ENCODE assay signal across 8 cellular contexts in genomic region chr22:40951795-40952602, GRCh38. TPM values are rescaled to one million over a fixed set of nuclear protein-coding genes. Genes with fewer than 3 reads are reported as not detected.
A peak's percentile ranks its signal among the peaks of the same experiment; 100 is the strongest.
DNase-seq lines count a peak whose midpoint lies in the region; TF ChIP-seq lines count a peak whose summit lies in the region.

No MANE protein-coding gene starts in this region.

- TF ChIP-seq RAD21 in liver (IDR thresholded peaks at IDR 0.05), result no peak

- H3K4me3 ChIP-seq in CD8-positive, alpha-beta memory T cell (ENCODE audit: low read length), result peak overlapping the region; percentile 62
- H3K4me3 ChIP-seq in adrenal gland (peak overlapping the region; percentile 16 to 77 (median 48)), liver (ENCODE audit: low read depth in 1 of 3, low read length in 3 of 3) (peak overlapping the region; percentile 89 to 100 (median 90)), thymus (ENCODE audit: low read length) (peak overlapping the region; percentile 63)

- peak overlapping the region; percentile 93 to 100 (median 99) for H3K27ac Mint-ChIP-seq in CD8-positive, alpha-beta memory T cell

- H3K27me3 Mint-ChIP-seq in CD8-positive, alpha-beta memory T cell, result peaks cover 0 to 6% of the 10 kb centered on the region in 2 donors

- peak overlapping the region; percentile 56 to 88 for H3K9ac ChIP-seq in liver (ENCODE audit: low read depth in 1 of 2, low read length in 2 of 2)

- no peaks in the 10 kb centered on the region for H3K9me3 ChIP-seq in CD8-positive, alpha-beta memory T cell (ENCODE audit: low read length)
- H3K9me3 ChIP-seq in adrenal gland (replicated peaks in 1 of 3) (no peaks in the 10 kb centered on the region), liver (ENCODE audit: control insufficient read depth in 4 of 4, low read length in 3 of 4) (no peaks in the 10 kb centered on the region), thymus (ENCODE audit: control insufficient read depth) (no peaks in the 10 kb centered on the region)

- TF ChIP-seq CTCF in adrenal gland (IDR thresholded peaks at IDR 0.05) (no peak), liver (IDR thresholded peaks at IDR 0.05; ENCODE audit: low read depth, low read length, missing input control) (no peak)

- H3K4me3 Mint-ChIP-seq in CD8-positive, alpha-beta memory T cell, result peak overlapping the region; percentile 92 to 100 (median 98)

- H3K4me1 Mint-ChIP-seq in CD8-positive, alpha-beta memory T cell, result peaks cover 31 to 48% (median 46%) of the 10 kb centered on the region in 3 donors

- H3K27ac ChIP-seq in CD8-positive, alpha-beta memory T cell (ENCODE audit: low read depth, low read length), result peak overlapping the region; percentile 83
- H3K27ac ChIP-seq in adrenal gland (peak overlapping the region; percentile 24 to 94 (median 90)), liver (ENCODE audit: low read depth in 1 of 2, low read length in 2 of 2) (peak overlapping the region; percentile 73 to 95), thymus (ENCODE audit: low read depth) (peak overlapping the region; percentile 91)

- peaks cover 0 to 42% (median 4%) of the 10 kb centered on the region in 3 donors for H3K36me3 Mint-ChIP-seq in CD8-positive, alpha-beta memory T cell

- H3K27me3 ChIP-seq in CD8-positive, alpha-beta memory T cell (ENCODE audit: insufficient read depth, low read length, poor library complexity, severe bottlenecking), result no peaks in the 10 kb centered on the region
- H3K27me3 ChIP-seq in adrenal gland (no peaks in the 10 kb centered on the region), liver (ENCODE audit: control insufficient read depth in 4 of 4, insufficient read depth in 4 of 4, low read length in 3 of 4) (no peaks in the 10 kb centered on the region), thymus (ENCODE audit: control insufficient read depth, insufficient read depth) (no peaks in the 10 kb centered on the region)

- peak; percentile 29 to 58 for TF ChIP-seq POLR2A in adrenal gland (IDR thresholded peaks at IDR 0.05)

- H3K4me1 ChIP-seq in CD8-positive, alpha-beta memory T cell (ENCODE audit: insufficient read depth, low read length), result peaks cover 20% of the 10 kb centered on the region
- H3K4me1 ChIP-seq in adrenal gland (replicated peaks in 1 of 2) (peaks cover 11 to 21% of the 10 kb centered on the region in 2 donors), liver (ENCODE audit: control insufficient read depth in 4 of 4, insufficient read depth in 4 of 4, low read length in 3 of 4) (peaks cover 3 to 17% (median 10%) of the 10 kb centered on the region in 4 donors), thymus (ENCODE audit: control insufficient read depth, insufficient read depth, low read length) (peaks cover 8% of the 10 kb centered on the region)

- peaks cover 9% of the 10 kb centered on the region for H3K36me3 ChIP-seq in CD8-positive, alpha-beta memory T cell (ENCODE audit: insufficient read depth, low read length)
- H3K36me3 ChIP-seq in adrenal gland (replicated peaks in 1 of 2) (peaks cover 0 to 12% of the 10 kb centered on the region in 2 donors), liver (ENCODE audit: control insufficient read depth in 4 of 4, insufficient read depth in 3 of 4, low read depth in 1 of 4, low read length in 3 of 4) (peaks cover 4 to 11% (median 6%) of the 10 kb centered on the region in 4 donors), thymus (ENCODE audit: control insufficient read depth, insufficient read depth) (peaks cover 18% of the 10 kb centered on the region)

- POLR2A ChIA-PET in CD8-positive, alpha-beta memory T cell (lab: Charles Lee), result interaction anchor here (0.6 to 3.5 kb wide), 14 partner anchors 21 to 568 kb away, joined by 3 to 78 read pairs (median 5); partner anchors contain the start of genes EP300, PHF5A, RANGAP1 and ST13

- peak in 1 of 5 donors; percentile 13 for DNase-seq in CD8-positive, alpha-beta memory T cell
- DNase-seq in HS-27A (ENCODE audit: low read depth), result peak; percentile 24
- no peak for DNase-seq in adrenal gland
- DNase-seq in MV-4-11 (lab: John Stamatoyannopoulos, UW), result no peak
- DNase-seq in SW480 (ENCODE audit: low spot score), result no peak
- no peak for DNase-seq in 8988T

- WGBS in adrenal gland, 4 donors, result 5 to 7% (median 5%) methylated on average over 13 to 21 of the region's 21 CpGs
- WGBS in liver, result 8% methylated on average over 21 of the region's 21 CpGs
- WGBS in thymus, result 6% methylated on average over 21 of the region's 21 CpGs

- H3K9me3 Mint-ChIP-seq in CD8-positive, alpha-beta memory T cell, result peaks cover 0 to 2% (median 0%) of the 10 kb centered on the region in 5 donors

- intact Hi-C loops in adrenal gland (cut with DNase I), result loop anchor here (2.0 to 10.0 kb wide), 2 partner anchors 139 to 143 kb away; partner anchors contain the start of gene EP300 (in 1 of the 2)

- CTCF ChIA-PET in CD8-positive, alpha-beta memory T cell (lab: Charles Lee), result interaction anchor here (0.7 to 1.6 kb wide), 6 partner anchors 29 to 349 kb away, joined by 3 to 10 read pairs (median 4); partner anchors contain the start of genes EP300 and ZC3H7B

TF ChIP-seq in liver, 16 proteins besides CTCF, POLR2A, EP300 and RAD21:
- TF ChIP-seq HNF4G (IDR thresholded peaks at IDR 0.05) (no peak), YY1 (IDR thresholded peaks at IDR 0.05) (peak; percentile 61)
TF ChIP-seq in liver: peak in this region for 1.

RNA-seq across cellular contexts. Expression of gene RBX1, which starts 0.8 kb away (rescaled TPM):
- total RNA-seq in CD8-positive, alpha-beta memory T cell, result 10 to 100 TPM; 88.3 to 88.8 TPM
- polyA plus RNA-seq in CD8-positive, alpha-beta memory T cell, result 147 TPM
- 10 to 100 TPM; 26.8 to 67.8 (median 52.1) TPM for total RNA-seq in adrenal gland
- polyA plus RNA-seq in adrenal gland, result 100 to 1,000 TPM in 1 of 3 donors, 10 to 100 TPM in 2; 57.0 to 144 (median 95.2) TPM
- total RNA-seq in liver, result 10 to 100 TPM; 11.0 to 85.3 TPM
- polyA plus RNA-seq in liver, result 10 to 100 TPM; 22.5 to 69.5 TPM
- polyA plus RNA-seq in thymus, result 87.6 TPM
